ENCODE assay signal across 8 cellular contexts in genomic region chr3:122515020-122515468, GRCh38. TPM values are rescaled to one million over a fixed set of nuclear protein-coding genes. Genes with fewer than 3 reads are reported as not detected.
DNase-seq lines count a peak whose midpoint lies in the region; ATAC-seq and TF ChIP-seq lines count a peak whose summit lies in the region.

No MANE protein-coding gene starts in this region.

- H3K27ac Mint-ChIP-seq in activated T-cell treated with anti-CD3 and anti-CD28 coated beads, Interleukin-2, amount 50 U/mL, for 24 hours, result peak overlapping the region; percentile 90

- peaks cover 33% of the 10 kb centered on the region for H3K4me1 Mint-ChIP-seq in activated T-cell treated with anti-CD3 and anti-CD28 coated beads, Interleukin-2, amount 50 U/mL, for 24 hours (ENCODE audit: low read depth)

- intact Hi-C loops in ascending aorta (cut with DNase I), result loop anchor here (1.0 to 10.0 kb wide), 4 partner anchors 49 to 760 kb away; partner anchors contain the start of genes DTX3L, FAM162A, MIX23 and PARP9
- intact Hi-C loops in left lung (cut with DNase I), result no loop called here
- intact Hi-C loops in tibial artery (cut with DNase I; ENCODE audit: low total_unique reads), result loop anchor here (10.0 kb wide), 1 partner anchor 50 kb away; no protein-coding TSS in a partner anchor

- H3K36me3 ChIP-seq in ascending aorta (no peaks in the 10 kb centered on the region), left lung (no peaks in the 10 kb centered on the region), tibial artery (no peaks in the 10 kb centered on the region)

- H3K27me3 Mint-ChIP-seq in activated T-cell treated with anti-CD3 and anti-CD28 coated beads, Interleukin-2, amount 50 U/mL, for 24 hours, result no peaks in the 10 kb centered on the region

- no peaks in the 10 kb centered on the region for H3K9me3 Mint-ChIP-seq in activated T-cell treated with anti-CD3 and anti-CD28 coated beads, Interleukin-2, amount 50 U/mL, for 24 hours

- TF ChIP-seq CTCF in ascending aorta (IDR thresholded peaks at IDR 0.05) (no peak), left lung (IDR thresholded peaks at IDR 0.05) (no peak), tibial artery (IDR thresholded peaks at IDR 0.05) (no peak)

- H3K4me1 ChIP-seq in ascending aorta (peaks cover 6 to 21% of the 10 kb centered on the region in 2 donors), left lung (peaks cover 11 to 42% of the 10 kb centered on the region in 2 donors), tibial artery (peaks cover 0 to 28% (median 13%) of the 10 kb centered on the region in 4 donors)

- DNase-seq in activated T-cell treated with anti-CD3 and anti-CD28 coated beads, Interleukin-2, amount 50 U/mL, for 24 hours, result no peak
- no peak for DNase-seq in activated T-cell treated with anti-CD3 and anti-CD28 coated beads, Interleukin-2, amount 50 U/mL, for 1 hour
- no peak for DNase-seq in ascending aorta (ENCODE audit: low spot score in 2 of 2)
- no peak for DNase-seq in left lung
- DNase-seq in tibial artery, result no peak
- DNase-seq in cerebellar cortex (ENCODE audit: low spot score), result no peak
- no peak for DNase-seq in foreskin melanocyte

- peaks cover 24% of the 10 kb centered on the region for H3K36me3 Mint-ChIP-seq in activated T-cell treated with anti-CD3 and anti-CD28 coated beads, Interleukin-2, amount 50 U/mL, for 24 hours (ENCODE audit: low read depth)

- no peaks in the 10 kb centered on the region for H3K27me3 ChIP-seq in ascending aorta
- no peaks in the 10 kb centered on the region for H3K27me3 ChIP-seq in left lung
- no peaks in the 10 kb centered on the region for H3K27me3 ChIP-seq in tibial artery

- H3K4me3 ChIP-seq in ascending aorta (peak overlapping the region; percentile 77 to 97), left lung (peak overlapping the region; percentile 78 to 83), tibial artery (peak overlapping the region; percentile 89 to 95)

- peak overlapping the region; percentile 80 for H3K4me3 Mint-ChIP-seq in activated T-cell treated with anti-CD3 and anti-CD28 coated beads, Interleukin-2, amount 50 U/mL, for 24 hours

- H3K9me3 ChIP-seq in ascending aorta, result no peaks in the 10 kb centered on the region
- no peaks in the 10 kb centered on the region for H3K9me3 ChIP-seq in left lung
- no peaks in the 10 kb centered on the region for H3K9me3 ChIP-seq in tibial artery

- no peak for ATAC-seq in left lung
- ATAC-seq in HG03342 (IDR thresholded peaks at IDR 0.05; ENCODE audit: unreplicated experiment), result no peak

- H3K27ac ChIP-seq in ascending aorta, result peak overlapping the region; percentile 92 to 98
- peak overlapping the region; percentile 95 to 97 for H3K27ac ChIP-seq in left lung
- H3K27ac ChIP-seq in tibial artery, result peak overlapping the region; percentile 96 to 98

RNA-seq across cellular contexts. Expression of gene KPNA1, which starts 0.3 kb away (rescaled TPM):
- total RNA-seq in ascending aorta (21.1 TPM), left lung (10 to 100 TPM; 54.2 to 71.4 TPM)

RNA-seq across cellular contexts. Expression of gene PARP9, which starts 49.1 kb away (rescaled TPM):
- 8.1 TPM for total RNA-seq in ascending aorta
- 10 to 100 TPM; 57.0 to 75.4 TPM for total RNA-seq in left lung

RNA-seq across cellular contexts. Expression of gene DTX3L, which starts 49.1 kb away (rescaled TPM):
- total RNA-seq in ascending aorta (22.4 TPM), left lung (10 to 100 TPM; 63.0 to 75.3 TPM)

Comparison
In these comparisons a context has a peak if more than half of its experiments do, and no peak if none do; other contexts are left out.
1. intact Hi-C loops: an anchor here in ascending aorta (1.0 to 10.0 kb wide) and tibial artery (10.0 kb wide); none called in left lung.